9 cellular contexts compared by ENCODE assay signal in genomic region chr15:41828747-41829270, GRCh38.
DNase-seq lines count a peak whose midpoint lies in the region; ATAC-seq and TF ChIP-seq lines count a peak whose summit lies in the region.
"Had no signal": no experiment of that assay in that cellular context is flagged by ENCODE, and none has a peak within 500 bp of the region (broad histone marks: within the 10 kb centered on the region; RNA-seq: fewer than 3 reads in every experiment).

No MANE protein-coding gene starts in this region.

- TF ChIP-seq CTCF in GM12865 (IDR thresholded peaks at IDR 0.05; ENCODE audit: insufficient read depth, low read depth, low read length, missing control alignments): no peak
- TF ChIP-seq CTCF in fibroblast of mammary gland (conservative IDR thresholded peaks at IDR 0.05; ENCODE audit: control insufficient read depth, insufficient read depth, low read depth, low read length): no peak
- TF ChIP-seq CTCF in retinal pigment epithelial cell (conservative IDR thresholded peaks at IDR 0.05; ENCODE audit: low read depth, low read length): no peak
- no peak for TF ChIP-seq CTCF in GM10266 (IDR thresholded peaks at IDR 0.05; ENCODE audit: control insufficient read depth, insufficient read depth, low read depth, missing control alignments)

- no peak for DNase-seq in GM12865 (ENCODE audit: low read depth)
- peak; percentile 22 for DNase-seq in fibroblast of mammary gland (ENCODE audit: low read depth)
- no peak for DNase-seq in retinal pigment epithelial cell (ENCODE audit: low read depth)
- no peak for DNase-seq in GM10266 (ENCODE audit: extremely low spot score)
- no peak for DNase-seq in NCI-H82 (lab: John Stamatoyannopoulos, UW)
- no peak for DNase-seq in NCI-H187 treated with DMSO at 0.1 percent for 48 hours (lab: John Stamatoyannopoulos, UW)
- DNase-seq in NCI-H226: no peak
- DNase-seq: effector CD4-positive, alpha-beta T cell had no signal

- peak overlapping the region; percentile 85 for H3K4me3 ChIP-seq in GM12865 (ENCODE audit: low read depth, low read length)
- peak overlapping the region; percentile 79 for H3K4me3 ChIP-seq in fibroblast of mammary gland (ENCODE audit: control insufficient read depth, low read depth, low read length)
- H3K4me3 ChIP-seq in retinal pigment epithelial cell (ENCODE audit: low read length): peak overlapping the region; percentile 86

- peak; percentile 8 for ATAC-seq in SK-N-SH treated with all-trans-retinoic acid at 6 μM for 48 hours

TF ChIP-seq in SK-N-SH treated with all-trans-retinoic acid at 6 μM for 48 hours, 23 proteins besides CTCF, POLR2A, EP300 and RAD21:
- TF ChIP-seq BACH2 (CRISPR knock-in tag; IDR thresholded peaks at IDR 0.05; ENCODE audit: borderline replicate concordance) (no peak), ARNTL (CRISPR knock-in tag; IDR thresholded peaks at IDR 0.05; ENCODE audit: borderline replicate concordance, low read depth) (no peak), ISL1 (CRISPR knock-in tag; IDR thresholded peaks at IDR 0.05) (no peak), PATZ1 (CRISPR knock-in tag; IDR thresholded peaks at IDR 0.05; ENCODE audit: borderline replicate concordance) (no peak), CSRNP3 (CRISPR knock-in tag; IDR thresholded peaks at IDR 0.05) (no peak), RARB (CRISPR knock-in tag; IDR thresholded peaks at IDR 0.05) (no peak), TCF4 (CRISPR knock-in tag; IDR thresholded peaks at IDR 0.05; ENCODE audit: borderline replicate concordance) (no peak), PPARA (CRISPR knock-in tag; IDR thresholded peaks at IDR 0.05; ENCODE audit: borderline replicate concordance) (no peak), ESRRG (CRISPR knock-in tag; IDR thresholded peaks at IDR 0.05) (no peak), TOX (CRISPR knock-in tag; IDR thresholded peaks at IDR 0.05; ENCODE audit: borderline replicate concordance) (no peak)
